Comparison of ENCODE assay signal across 1 cellular context in the genomic region with DNA sequence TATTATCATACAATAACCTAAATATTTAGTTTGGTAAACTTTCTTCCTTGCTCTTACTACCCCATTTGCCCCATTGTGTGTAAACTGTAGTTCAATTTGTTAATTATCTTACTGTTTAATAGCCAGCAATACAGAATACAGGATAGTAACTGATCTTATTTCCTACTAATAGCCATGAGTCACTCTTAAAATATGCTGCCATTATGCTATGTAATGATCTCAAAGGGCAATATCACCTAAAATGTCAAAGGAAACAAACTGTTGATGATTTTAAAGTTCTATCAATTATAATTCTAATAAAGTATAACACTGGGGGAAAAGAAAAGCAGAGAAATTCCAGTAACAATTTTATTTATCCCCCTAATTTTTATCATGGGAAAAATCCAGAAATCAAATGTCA.
TF ChIP-seq lines count a peak whose summit lies in the region.

No MANE protein-coding gene starts in this region.

TF ChIP-seq in HepG2, 621 proteins besides CTCF, POLR2A, EP300 and RAD21 (continued from another document):
- TF ChIP-seq ZNF577 (CRISPR knock-in tag; IDR thresholded peaks at IDR 0.05; ENCODE audit: borderline replicate concordance, low read depth) (no peak), PCBP2 (optimal IDR thresholded peaks at IDR 0.05; ENCODE audit: low read depth, low read length, poor library complexity, severe bottlenecking) (no peak), MYNN (CRISPR knock-in tag; IDR thresholded peaks at IDR 0.05; ENCODE audit: low read depth) (no peak), KAT8 (CRISPR knock-in tag; IDR thresholded peaks at IDR 0.05) (no peak), AKAP8 (CRISPR knock-in tag; IDR thresholded peaks at IDR 0.05) (no peak), ZNF773 (CRISPR knock-in tag; IDR thresholded peaks at IDR 0.05; ENCODE audit: borderline replicate concordance) (no peak), BORCS8-MEF2B (CRISPR knock-in tag; IDR thresholded peaks at IDR 0.05) (no peak), ZFYVE20 (CRISPR knock-in tag; IDR thresholded peaks at IDR 0.05; ENCODE audit: borderline replicate concordance, low read depth) (no peak)
- TF ChIP-seq, protein P1, sequence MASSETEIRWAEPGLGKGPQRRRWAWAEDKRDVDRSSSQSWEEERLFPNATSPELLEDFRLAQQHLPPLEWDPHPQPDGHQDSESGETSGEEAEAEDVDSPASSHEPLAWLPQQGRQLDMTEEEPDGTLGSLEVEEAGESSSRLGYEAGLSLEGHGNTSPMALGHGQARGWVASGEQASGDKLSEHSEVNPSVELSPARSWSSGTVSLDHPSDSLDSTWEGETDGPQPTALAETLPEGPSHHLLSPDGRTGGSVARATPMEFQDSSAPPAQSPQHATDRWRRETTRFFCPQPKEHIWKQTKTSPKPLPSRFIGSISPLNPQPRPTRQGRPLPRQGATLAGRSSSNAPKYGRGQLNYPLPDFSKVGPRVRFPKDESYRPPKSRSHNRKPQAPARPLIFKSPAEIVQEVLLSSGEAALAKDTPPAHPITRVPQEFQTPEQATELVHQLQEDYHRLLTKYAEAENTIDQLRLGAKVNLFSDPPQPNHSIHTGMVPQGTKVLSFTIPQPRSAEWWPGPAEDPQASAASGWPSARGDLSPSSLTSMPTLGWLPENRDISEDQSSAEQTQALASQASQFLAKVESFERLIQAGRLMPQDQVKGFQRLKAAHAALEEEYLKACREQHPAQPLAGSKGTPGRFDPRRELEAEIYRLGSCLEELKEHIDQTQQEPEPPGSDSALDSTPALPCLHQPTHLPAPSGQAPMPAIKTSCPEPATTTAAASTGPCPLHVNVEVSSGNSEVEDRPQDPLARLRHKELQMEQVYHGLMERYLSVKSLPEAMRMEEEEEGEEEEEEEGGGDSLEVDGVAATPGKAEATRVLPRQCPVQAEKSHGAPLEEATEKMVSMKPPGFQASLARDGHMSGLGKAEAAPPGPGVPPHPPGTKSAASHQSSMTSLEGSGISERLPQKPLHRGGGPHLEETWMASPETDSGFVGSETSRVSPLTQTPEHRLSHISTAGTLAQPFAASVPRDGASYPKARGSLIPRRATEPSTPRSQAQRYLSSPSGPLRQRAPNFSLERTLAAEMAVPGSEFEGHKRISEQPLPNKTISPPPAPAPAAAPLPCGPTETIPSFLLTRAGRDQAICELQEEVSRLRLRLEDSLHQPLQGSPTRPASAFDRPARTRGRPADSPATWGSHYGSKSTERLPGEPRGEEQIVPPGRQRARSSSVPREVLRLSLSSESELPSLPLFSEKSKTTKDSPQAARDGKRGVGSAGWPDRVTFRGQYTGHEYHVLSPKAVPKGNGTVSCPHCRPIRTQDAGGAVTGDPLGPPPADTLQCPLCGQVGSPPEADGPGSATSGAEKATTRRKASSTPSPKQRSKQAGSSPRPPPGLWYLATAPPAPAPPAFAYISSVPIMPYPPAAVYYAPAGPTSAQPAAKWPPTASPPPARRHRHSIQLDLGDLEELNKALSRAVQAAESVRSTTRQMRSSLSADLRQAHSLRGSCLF (CRISPR knock-in tag; IDR thresholded peaks at IDR 0.05; ENCODE audit: borderline replicate concordance) = no peak
